23 cellular contexts compared by ENCODE assay signal in genomic region chr2:48457227-48457626, GRCh38.
DNase-seq lines count a peak whose midpoint lies in the region; ATAC-seq and FAIRE-seq lines count a peak whose summit lies in the region.
"Had no signal": no experiment of that assay in that cellular context is flagged by ENCODE, and none has a peak within 500 bp of the region (broad histone marks: within the 10 kb centered on the region; RNA-seq: fewer than 3 reads in every experiment).

No MANE protein-coding gene starts in this region.

- peak; percentile 79 for FAIRE-seq in TTC549 (lab: Jason Lieb, UNC)
- FAIRE-seq: H1 had no signal

- ATAC-seq in GM21360 (IDR thresholded peaks at IDR 0.05; ENCODE audit: unreplicated experiment) (no peak), GM18867 (IDR thresholded peaks at IDR 0.05; ENCODE audit: unreplicated experiment) (no peak), GM19452 (IDR thresholded peaks at IDR 0.05; ENCODE audit: unreplicated experiment) (no peak)
- ATAC-seq: Right ventricle myocardium inferior had no signal

- DNase-seq in foreskin melanocyte (peak; percentile 35), midbrain (lab: John Stamatoyannopoulos, UW) (peak; percentile 13)
- no peak for DNase-seq in stimulated activated naive CD4-positive, alpha-beta T cell treated with Interleukin-2 at 50 U/mL for 16 hours (lab: John Stamatoyannopoulos, UW)
- DNase-seq: BE2C; CD8-positive, alpha-beta memory T cell; DMS79 treated with DMSO at 0.1 percent for 48 hours; HCEC 1CT; NCI-H1048; NCI-H1417; NCI-H1694; NCI-H2029 treated with DMSO at 0.1 percent for 48 hours; NCI-H446 treated with DMSO at 0.1 percent for 48 hours; NCI-H526; NCI-H82; NK-92 treated with Interleukin-12 subunit alpha and Interleukin-12 subunit beta, amount 100 ng/mL, for 24 hours; PC-9; SJCRH30 had no signal
